Comparison of ENCODE assay signal across 23 cellular contexts in genomic region chr3:64715211-64715982, GRCh38. TPM values are rescaled to one million over a fixed set of nuclear protein-coding genes. Genes with fewer than 3 reads are reported as not detected.
"Had no signal": no experiment of that assay in that cellular context is flagged by ENCODE, and none has a peak within 500 bp of the region (broad histone marks: within the 10 kb centered on the region; RNA-seq: fewer than 3 reads in every experiment).

No MANE protein-coding gene starts in this region.

- H3K27ac ChIP-seq: spleen, thyroid gland had no signal

- H3K9me3 Mint-ChIP-seq: activated naive CD8-positive, alpha-beta T cell treated with anti-CD3 and anti-CD28 coated beads for 36 hours; activated T-helper 2 cell treated with anti-CD3 and anti-CD28 coated beads, Interferon-gamma antibody, Interleukin-2, Interleukin-4, amounts not matched to agents 10 μg/mL and 5 μg/mL and 100 μg/mL, durations not matched to agents 14 hours and 24 hours and 36 hours; neural crest cell had no signal

- H3K27me3 Mint-ChIP-seq: activated naive CD8-positive, alpha-beta T cell treated with anti-CD3 and anti-CD28 coated beads for 36 hours; naive B cell; T-helper 17 cell had no signal

- H3K9me3 ChIP-seq: thyroid gland had no signal

- H3K4me3 ChIP-seq: lung, spleen, thyroid gland had no signal

- H3K4me3 Mint-ChIP-seq: activated naive CD8-positive, alpha-beta T cell treated with anti-CD3 and anti-CD28 coated beads for 36 hours; activated T-cell treated with anti-CD3 and anti-CD28 coated beads, Interleukin-2, amount 50 U/mL, for 4 hours; naive B cell; neural crest cell; T-helper 17 cell had no signal

- H3K27ac Mint-ChIP-seq: activated naive CD8-positive, alpha-beta T cell treated with anti-CD3 and anti-CD28 coated beads for 36 hours; activated T-helper 2 cell treated with anti-CD3 and anti-CD28 coated beads, Interferon-gamma antibody, Interleukin-2, Interleukin-4, amounts not matched to agents 10 μg/mL and 5 μg/mL and 100 μg/mL, durations not matched to agents 14 hours and 24 hours and 36 hours; naive B cell; T-helper 17 cell had no signal

- H3K36me3 Mint-ChIP-seq: activated naive CD8-positive, alpha-beta T cell treated with anti-CD3 and anti-CD28 coated beads for 36 hours; naive B cell had no signal

- H3K4me1 ChIP-seq: spleen had no signal

- FAIRE-seq: bronchial epithelial cell had no signal

- H3K27me3 ChIP-seq: spleen, thyroid gland had no signal

- H3K4me1 Mint-ChIP-seq: activated naive CD8-positive, alpha-beta T cell treated with anti-CD3 and anti-CD28 coated beads for 36 hours; naive B cell; neural crest cell; T-helper 17 cell had no signal

- ATAC-seq: activated T-cell treated with anti-CD3 and anti-CD28 coated beads, Interleukin-2, amount 50 U/mL, for 4 hours; T-helper 17 cell had no signal

- H3K36me3 ChIP-seq: spleen, thyroid gland had no signal

- DNase-seq: activated CD4-positive, alpha-beta T cell treated with anti-CD3 and anti-CD28 coated beads for 4 hours; activated CD4-positive, alpha-beta T cell treated with anti-CD3 and anti-CD28 coated beads, Interleukin-2, amount 50 U/mL, for 48 hours; activated CD4-positive, CD25-positive, alpha-beta regulatory T cell; activated CD8-positive, alpha-beta memory T cell treated with anti-CD3 and anti-CD28 coated beads, Interleukin-2, amount 50 U/mL, for 48 hours; activated naive CD4-positive, alpha-beta T cell treated with Interleukin-2 at 50 U/mL for 16 hours; activated naive CD8-positive, alpha-beta T cell treated with anti-CD3 and anti-CD28 coated beads for 36 hours; activated T-cell treated with anti-CD3 and anti-CD28 coated beads, Interleukin-2, amount 50 U/mL, for 4 hours; cerebellar nuclear complex; foreskin melanocyte; islet precursor cell; naive B cell; occipital lobe; spleen; stimulated activated CD4-positive, alpha-beta T cell treated with anti-CD3 and anti-CD28 coated beads, Interleukin-4, amount 100 ng/mL, for 1 hour; stimulated activated naive CD4-positive, alpha-beta T cell; SW 1271; T-helper 17 cell; thyroid gland had no signal

RNA-seq across cellular contexts. Expression of gene ADAMTS9, which starts 27.6 kb away (rescaled TPM):
- total RNA-seq: activated CD8-positive, alpha-beta memory T cell treated with anti-CD3 and anti-CD28 coated beads for 36 hours; activated naive CD8-positive, alpha-beta T cell treated with anti-CD3 and anti-CD28 coated beads for 36 hours; activated T-helper 2 cell treated with anti-CD3 and anti-CD28 coated beads, Interferon-gamma antibody, Interleukin-2, Interleukin-4, amounts not matched to agents 10 μg/mL and 5 μg/mL and 100 μg/mL, durations not matched to agents 14 hours and 24 hours and 36 hours; T-helper 17 cell had no signal
